In the genomic region with DNA sequence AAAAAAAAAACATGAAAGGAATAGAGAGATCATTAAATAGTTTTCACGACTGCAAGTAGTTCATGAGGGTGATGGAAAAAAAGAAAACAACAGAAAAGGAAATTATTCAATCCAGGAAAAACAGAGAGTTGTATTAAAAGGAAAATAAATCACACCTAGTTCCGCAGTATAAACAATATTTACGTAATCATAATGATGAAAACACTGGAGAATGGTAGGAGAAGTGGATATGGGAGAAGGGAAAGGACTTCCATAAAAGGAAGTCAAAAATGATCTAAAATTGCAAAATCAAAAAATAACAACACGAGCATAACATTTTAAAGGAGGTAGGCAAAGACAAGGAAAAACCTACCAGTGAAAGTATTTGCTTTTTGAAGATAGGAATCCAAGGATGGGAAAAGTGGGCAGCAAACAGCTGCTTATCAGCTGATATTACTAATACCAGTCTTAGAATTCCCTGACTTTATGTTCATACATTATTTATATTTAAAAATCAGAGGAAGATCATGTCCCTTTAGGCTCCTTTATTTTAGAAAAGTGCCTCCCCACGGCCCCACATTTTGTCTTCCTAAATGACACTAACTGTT, we compare ENCODE assay signal across 27 cellular contexts.
"Had no signal": no experiment of that assay in that cellular context is flagged by ENCODE, and none has a peak within 500 bp of the region (broad histone marks: within the 10 kb centered on the region; RNA-seq: fewer than 3 reads in every experiment).

No MANE protein-coding gene starts in this region.

- H3K27me3 ChIP-seq: left lung, ovary, right atrium auricular region, right lobe of liver, suprapubic skin, tibial artery, upper lobe of right lung had no signal

- ATAC-seq: left colon; left lung; lower lobe of right lung; natural killer cell; right lobe of liver; stimulated activated effector memory CD8-positive, alpha-beta T cell treated with anti-CD3 and anti-CD28 coated beads, Interleukin-12 subunit alpha, Interleukin-12 subunit beta, amount 100 ng/mL, for 72 hours; upper lobe of right lung had no signal

- FAIRE-seq: islet of Langerhans, kidney, urothelium cell line had no signal

- DNase-seq: hypothalamus; immature natural killer cell; kidney; left colon; left lung; lower lobe of right lung; mammary epithelial cell; mesenchymal stem cell; naive B cell; natural killer cell; ovary; right lobe of liver; stimulated activated CD4-positive, alpha-beta T cell treated with anti-CD3 and anti-CD28 coated beads, Interleukin-12 subunit alpha, Interleukin-12 subunit beta, amount 100 ng/mL, for 4 hours; stimulated activated CD4-positive, alpha-beta T cell treated with anti-CD3 and anti-CD28 coated beads, Interleukin-15, amount 100 ng/mL, for 24 hours; stimulated activated CD4-positive, alpha-beta T cell treated with anti-CD3 and anti-CD28 coated beads, Interleukin-2, amount 100 ng/mL, for 24 hours; stimulated activated CD4-positive, alpha-beta T cell treated with anti-CD3 and anti-CD28 coated beads, Interleukin-4, amount 100 ng/mL, for 24 hours; stimulated activated naive CD4-positive, alpha-beta T cell; tibial artery; trophoblast cell; upper lobe of right lung had no signal

- H3K4me1 ChIP-seq: left lung, lower lobe of right lung, right atrium auricular region, right lobe of liver, suprapubic skin, tibial artery, upper lobe of right lung had no signal

- H3K4me3 ChIP-seq: left lung, lower lobe of right lung, ovary, right atrium auricular region, right lobe of liver, skin epidermis, suprapubic skin, thoracic aorta, tibial artery, upper lobe of right lung had no signal

- H3K27ac ChIP-seq: left lung, lower lobe of right lung, ovary, right atrium auricular region, right lobe of liver, skin epidermis, suprapubic skin, thoracic aorta, tibial artery, upper lobe of right lung had no signal

- H3K36me3 ChIP-seq: ovary, right atrium auricular region, right lobe of liver, thoracic aorta had no signal

- H3K9me3 ChIP-seq: left lung, lower lobe of right lung, ovary, right atrium auricular region, right lobe of liver, suprapubic skin, thoracic aorta, tibial artery, upper lobe of right lung had no signal
